In genomic region chr3:179565496-179565895, GRCh38 we compare ENCODE assay signal across 15 cellular contexts. TPM values are rescaled to one million over a fixed set of nuclear protein-coding genes. Genes with fewer than 3 reads are reported as not detected.
DNase-seq lines count a peak whose midpoint lies in the region; ATAC-seq and TF ChIP-seq lines count a peak whose summit lies in the region.
"Had no signal": no experiment of that assay in that cellular context is flagged by ENCODE, and none has a peak within 500 bp of the region (broad histone marks: within the 10 kb centered on the region; RNA-seq: fewer than 3 reads in every experiment).

No MANE protein-coding gene starts in this region.

- no peaks in the 10 kb centered on the region for H3K27me3 Mint-ChIP-seq in MCF 10A (ENCODE audit: insufficient read depth, unreplicated experiment)
- peaks cover 8% of the 10 kb centered on the region for H3K27me3 Mint-ChIP-seq in T-helper 1 cell treated with Interleukin-12 subunit alpha and Interleukin-12 subunit beta and Interleukin-4 antibody, amounts not matched to agents 30 μg/mL and 1 μg/mL, for 36 hours (ENCODE audit: low read depth)
- no peaks in the 10 kb centered on the region for H3K27me3 Mint-ChIP-seq in neural crest cell (ENCODE audit: low read depth)

- H3K4me1 ChIP-seq in breast epithelium = peaks cover 0 to 7% of the 10 kb centered on the region in 2 donors

- BruUV-seq in MCF 10A (replicated peaks; lab: Mats Ljungman, UMichigan) = no TSS peak

- POLR2A ChIA-PET in MCF 10A (lab: Yijun Ruan, JAX) = interaction anchor here (0.7 to 1.0 kb wide), 2 partner anchors 10 to 26 kb away, joined by 3 read pairs; no protein-coding TSS in a partner anchor

- CTCF ChIA-PET in MCF 10A (lab: Yijun Ruan, JAX) = interaction anchor here (0.6 to 1.5 kb wide), 2 partner anchors 119 to 146 kb away, joined by 3 read pairs; no protein-coding TSS in a partner anchor

- intact Hi-C loops in MCF 10A (cut with micrococcal nuclease) (no loop called here), breast epithelium (cut with DNase I; ENCODE audit: low total_unique reads) (loop anchor here (5.0 kb wide), 1 partner anchor 138 kb away; no protein-coding TSS in a partner anchor)

- H3K27ac Mint-ChIP-seq in MCF 10A (ENCODE audit: low read depth, unreplicated experiment) (peak overlapping the region; percentile 56), neural crest cell (ENCODE audit: unreplicated experiment) (no peak overlapping the region)
- peak overlapping the region; percentile 76 for H3K27ac Mint-ChIP-seq in T-helper 1 cell treated with Interleukin-12 subunit alpha and Interleukin-12 subunit beta and Interleukin-4 antibody, amounts not matched to agents 30 μg/mL and 1 μg/mL, for 36 hours

- peaks cover 7% of the 10 kb centered on the region for H3K36me3 Mint-ChIP-seq in MCF 10A (ENCODE audit: insufficient read depth, unreplicated experiment)
- peaks cover 6% of the 10 kb centered on the region for H3K36me3 Mint-ChIP-seq in T-helper 1 cell treated with Interleukin-12 subunit alpha and Interleukin-12 subunit beta and Interleukin-4 antibody, amounts not matched to agents 30 μg/mL and 1 μg/mL, for 36 hours (ENCODE audit: low read depth)
- H3K36me3 Mint-ChIP-seq in neural crest cell (ENCODE audit: low read depth) = peaks cover 3% of the 10 kb centered on the region

- no peak for DNase-seq in MCF 10A (ENCODE audit: unreplicated experiment)
- DNase-seq in breast epithelium (ENCODE audit: low spot score in 2 of 2) = no peak
- peak; percentile 40 for DNase-seq in GM20000 (ENCODE audit: low spot score)
- DNase-seq in neural crest cell (ENCODE audit: low read depth, low spot score) = no peak
- DNase-seq in DMS 273 treated with DMSO at 0.1 percent for 48 hours (lab: John Stamatoyannopoulos, UW) = no peak
- DNase-seq: erythroblast; naive thymus-derived CD8-positive, alpha-beta T cell; NCI-H2081; NCI-H524; SW 1271 had no signal

- no peak overlapping the region for H3K4me3 ChIP-seq in breast epithelium
- H3K4me3 ChIP-seq: lung, suprapubic skin had no signal

- TF ChIP-seq POLR2A in breast epithelium (IDR thresholded peaks at IDR 0.05) = no peak

- no peaks in the 10 kb centered on the region for H3K27me3 ChIP-seq in breast epithelium
- H3K27me3 ChIP-seq: suprapubic skin had no signal

- no peak overlapping the region for H3K27ac ChIP-seq in breast epithelium
- H3K27ac ChIP-seq: suprapubic skin had no signal

- H3K9me3 Mint-ChIP-seq in MCF 10A (ENCODE audit: unreplicated experiment) = no peaks in the 10 kb centered on the region
- no peaks in the 10 kb centered on the region for H3K9me3 Mint-ChIP-seq in T-helper 1 cell treated with Interleukin-12 subunit alpha and Interleukin-12 subunit beta and Interleukin-4 antibody, amounts not matched to agents 30 μg/mL and 1 μg/mL, for 36 hours
- no peaks in the 10 kb centered on the region for H3K9me3 Mint-ChIP-seq in neural crest cell
- H3K9me3 Mint-ChIP-seq: naive thymus-derived CD8-positive, alpha-beta T cell had no signal

- TF ChIP-seq CTCF in MCF 10A (IDR thresholded peaks at IDR 0.05; ENCODE audit: unreplicated experiment) = no peak
- TF ChIP-seq CTCF in breast epithelium (IDR thresholded peaks at IDR 0.05) = no peak
- TF ChIP-seq CTCF in GM20000 (IDR thresholded peaks at IDR 0.05; ENCODE audit: extremely low read depth, missing control alignments) = no peak
- TF ChIP-seq CTCF in neural crest cell (conservative IDR thresholded peaks at IDR 0.05) = no peak

- H3K9me3 ChIP-seq in breast epithelium = no peaks in the 10 kb centered on the region
- H3K9me3 ChIP-seq: suprapubic skin had no signal

- H3K36me3 ChIP-seq in breast epithelium = no peaks in the 10 kb centered on the region

- peaks cover 21% of the 10 kb centered on the region for H3K4me1 Mint-ChIP-seq in MCF 10A (ENCODE audit: insufficient read depth, unreplicated experiment)
- H3K4me1 Mint-ChIP-seq in T-helper 1 cell treated with Interleukin-12 subunit alpha and Interleukin-12 subunit beta and Interleukin-4 antibody, amounts not matched to agents 30 μg/mL and 1 μg/mL, for 36 hours (ENCODE audit: low read depth) = peaks cover 26% of the 10 kb centered on the region
- H3K4me1 Mint-ChIP-seq in neural crest cell = peaks cover 29% of the 10 kb centered on the region

- H3K4me3 Mint-ChIP-seq in MCF 10A (ENCODE audit: unreplicated experiment) (no peak overlapping the region), neural crest cell (peak overlapping the region; percentile 2)
- peak overlapping the region; percentile 53 for H3K4me3 Mint-ChIP-seq in T-helper 1 cell treated with Interleukin-12 subunit alpha and Interleukin-12 subunit beta and Interleukin-4 antibody, amounts not matched to agents 30 μg/mL and 1 μg/mL, for 36 hours

- no peak for ATAC-seq in GM18502 (IDR thresholded peaks at IDR 0.05; ENCODE audit: poor library complexity, unreplicated experiment)
- ATAC-seq in HG02623 (IDR thresholded peaks at IDR 0.05; ENCODE audit: unreplicated experiment) = no peak
- ATAC-seq: naive thymus-derived CD8-positive, alpha-beta T cell had no signal

RNA-seq across cellular contexts. Expression of gene ACTL6A, which starts 2.8 kb away (rescaled TPM):
- total RNA-seq in MCF 10A (2022) = 46.2 and 57.1 TPM in 2 replicates
- 10 to 100 TPM; 37.1 to 58.1 (median 46.2) TPM for total RNA-seq in breast epithelium
- total RNA-seq in neural crest cell = 103 and 111 TPM in 2 replicates

RNA-seq across cellular contexts. Expression of gene MRPL47, which starts 38.9 kb away (rescaled TPM):
- total RNA-seq in MCF 10A (2022) (58.3 and 63.4 TPM in 2 replicates), breast epithelium (10 to 100 TPM; 21.4 to 28.5 (median 23.4) TPM), neural crest cell (57.3 and 59.6 TPM in 2 replicates)

RNA-seq across cellular contexts. Expression of gene NDUFB5, which starts 39.1 kb away (rescaled TPM):
- total RNA-seq in MCF 10A (2022) = 88.2 and 115 TPM in 2 replicates
- total RNA-seq in breast epithelium = 10 to 100 TPM; 62.6 to 97.5 (median 95.9) TPM
- total RNA-seq in neural crest cell = 72.4 and 74.3 TPM in 2 replicates
